ENCODE assay signal across 15 cellular contexts in the genomic region with DNA sequence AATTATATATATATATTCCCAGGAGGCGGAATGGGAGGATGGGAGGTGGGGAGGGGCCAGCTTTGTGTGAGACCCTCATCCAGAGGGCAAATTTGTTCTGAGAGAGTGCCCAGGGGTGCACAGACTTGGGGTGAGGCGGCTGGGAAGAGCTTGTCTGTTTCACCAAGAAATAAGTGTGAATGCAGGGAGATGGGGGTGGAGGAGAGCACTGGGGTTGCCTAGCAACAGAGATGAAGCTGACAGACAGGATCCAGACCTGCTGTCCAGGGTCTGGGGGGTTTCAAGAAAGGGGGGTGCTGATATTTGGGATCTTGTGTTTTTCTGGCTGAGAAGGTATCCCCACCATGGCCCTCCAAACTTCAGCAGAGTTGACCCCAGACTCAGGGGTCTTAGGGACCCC.
"Had no signal": no experiment of that assay in that cellular context is flagged by ENCODE, and none has a peak within 500 bp of the region (broad histone marks: within the 10 kb centered on the region; RNA-seq: fewer than 3 reads in every experiment).

No MANE protein-coding gene starts in this region.

- H3K9me3 ChIP-seq: gastroesophageal sphincter, left lung, tibial nerve, uterus had no signal

- H3K4me3 ChIP-seq: gastroesophageal sphincter, left lung, skin epidermis, tibial nerve, uterus had no signal

- H3K27ac Mint-ChIP-seq: activated naive CD8-positive, alpha-beta T cell treated with anti-CD3 and anti-CD28 coated beads, Interleukin-2, amount 10 ng/mL, durations not matched to agents 7 days and 5 days; activated T-helper 1 cell treated with anti-CD3 and anti-CD28 coated beads, Interleukin-12 subunit alpha, Interleukin-12 subunit beta, Interleukin-2, Interleukin-4 antibody, amounts not matched to agents 30 ng/mL and 10 ng/mL and 1 ng/mL, durations not matched to agents 14 hours and 24 hours and 36 hours; dendritic cell treated with granulocyte-macrophage colony-stimulating factor and Interleukin-4, amounts not matched to agents 40 ng/mL and 50 ng/mL, for 4 days; naive B cell had no signal

- H3K4me1 ChIP-seq: gastroesophageal sphincter, left lung, tibial nerve, uterus had no signal

- H3K4me1 Mint-ChIP-seq: activated naive CD8-positive, alpha-beta T cell treated with anti-CD3 and anti-CD28 coated beads, Interleukin-2, amount 10 ng/mL, durations not matched to agents 7 days and 5 days had no signal

- ATAC-seq: gastroesophageal sphincter, left lung had no signal

- H3K9me3 Mint-ChIP-seq: activated naive CD8-positive, alpha-beta T cell treated with anti-CD3 and anti-CD28 coated beads, Interleukin-2, amount 10 ng/mL, durations not matched to agents 7 days and 5 days; activated T-helper 1 cell treated with anti-CD3 and anti-CD28 coated beads, Interleukin-12 subunit alpha, Interleukin-12 subunit beta, Interleukin-2, Interleukin-4 antibody, amounts not matched to agents 30 ng/mL and 10 ng/mL and 1 ng/mL, durations not matched to agents 14 hours and 24 hours and 36 hours; dendritic cell treated with granulocyte-macrophage colony-stimulating factor and Interleukin-4, amounts not matched to agents 40 ng/mL and 50 ng/mL, for 4 days; naive B cell had no signal

- H3K27ac ChIP-seq: brain microvascular endothelial cell, gastroesophageal sphincter, left lung, skin epidermis, tibial nerve, uterus had no signal

- DNase-seq: activated CD4-positive, CD25-positive, alpha-beta regulatory T cell treated with anti-CD3 and anti-CD28 coated beads, Interleukin-2, amount 50 U/mL, for 72 hours; activated naive CD8-positive, alpha-beta T cell treated with anti-CD3 and anti-CD28 coated beads, Interleukin-2, amount 10 ng/mL, durations not matched to agents 7 days and 5 days; brain microvascular endothelial cell; left lung; mammary epithelial cell; naive B cell; stimulated activated CD4-positive, alpha-beta T cell treated with anti-CD3 and anti-CD28 coated beads, Interleukin-15, amount 100 ng/mL, for 24 hours; stimulated activated CD4-positive, alpha-beta T cell treated with anti-CD3 and anti-CD28 coated beads, Interleukin-4, amount 100 ng/mL, for 1 hour; stimulated activated naive CD4-positive, alpha-beta T cell; uterus had no signal

- H3K36me3 ChIP-seq: brain microvascular endothelial cell, gastroesophageal sphincter, left lung, tibial nerve, uterus had no signal

- H3K36me3 Mint-ChIP-seq: activated naive CD8-positive, alpha-beta T cell treated with anti-CD3 and anti-CD28 coated beads, Interleukin-2, amount 10 ng/mL, durations not matched to agents 7 days and 5 days; naive B cell had no signal

- H3K4me3 Mint-ChIP-seq: activated naive CD8-positive, alpha-beta T cell treated with anti-CD3 and anti-CD28 coated beads, Interleukin-2, amount 10 ng/mL, durations not matched to agents 7 days and 5 days; activated T-helper 1 cell treated with anti-CD3 and anti-CD28 coated beads, Interleukin-12 subunit alpha, Interleukin-12 subunit beta, Interleukin-2, Interleukin-4 antibody, amounts not matched to agents 30 ng/mL and 10 ng/mL and 1 ng/mL, durations not matched to agents 14 hours and 24 hours and 36 hours; dendritic cell treated with granulocyte-macrophage colony-stimulating factor and Interleukin-4, amounts not matched to agents 40 ng/mL and 50 ng/mL, for 4 days had no signal
